1 cellular context compared by ENCODE assay signal in genomic region chr2:190649798-190650390, GRCh38.
TF ChIP-seq lines count a peak whose summit lies in the region.

No MANE protein-coding gene starts in this region.

TF ChIP-seq in HepG2, 621 proteins besides CTCF, POLR2A, EP300 and RAD21 (continued from another document):
- TF ChIP-seq ZNF512B (CRISPR knock-in tag; IDR thresholded peaks at IDR 0.05; ENCODE audit: borderline replicate concordance) (no peak), ZNF224 (CRISPR knock-in tag; IDR thresholded peaks at IDR 0.05) (no peak; the same call in 1 of the 2 replicates), MXD4 (CRISPR knock-in tag; IDR thresholded peaks at IDR 0.05) (peak; percentile 13; the same call in 1 of the 2 replicates), TBX3 (IDR thresholded peaks at IDR 0.05; ENCODE audit: borderline replicate concordance) (no peak), ZNF503 (CRISPR knock-in tag; IDR thresholded peaks at IDR 0.05) (no peak), NFATC3 (CRISPR knock-in tag; IDR thresholded peaks at IDR 0.05) (no peak), GATAD2A (CRISPR knock-in tag; IDR thresholded peaks at IDR 0.05) (0 out of 2 replicates have a peak, but pooled peaks have one; percentile 12), HDAC2 (CRISPR knock-in tag; IDR thresholded peaks at IDR 0.05) (no peak), CBX1 (IDR thresholded peaks at IDR 0.05; ENCODE audit: low read depth) (no peak), ATF4 (CRISPR knock-in tag; IDR thresholded peaks at IDR 0.05) (no peak), HNF4G (IDR thresholded peaks at IDR 0.05; ENCODE audit: borderline replicate concordance, low read depth, low read length) (no peak), HNF4G (CRISPR knock-in tag; IDR thresholded peaks at IDR 0.05; ENCODE audit: borderline replicate concordance, low read depth) (no peak), TAF1 (CRISPR knock-in tag; IDR thresholded peaks at IDR 0.05) (0 out of 2 replicates have a peak, but pooled peaks have one; percentile 20), MTERF4 (CRISPR knock-in tag; IDR thresholded peaks at IDR 0.05) (0 out of 2 replicates have a peak, but pooled peaks have one; percentile 10), SIN3A (IDR thresholded peaks at IDR 0.05; ENCODE audit: borderline replicate concordance, low read depth, low read length) (0 out of 2 replicates have a peak, but pooled peaks have one; percentile 17), ZNF484 (CRISPR knock-in tag; IDR thresholded peaks at IDR 0.05; ENCODE audit: borderline replicate concordance, low read depth) (no peak), NAIF1 (CRISPR knock-in tag; IDR thresholded peaks at IDR 0.05; ENCODE audit: borderline replicate concordance) (no peak), ZNF253 (CRISPR knock-in tag; IDR thresholded peaks at IDR 0.05; ENCODE audit: borderline replicate concordance) (no peak), ZNF790 (CRISPR knock-in tag; IDR thresholded peaks at IDR 0.05; ENCODE audit: borderline replicate concordance) (no peak), CREM (IDR thresholded peaks at IDR 0.05) (peak; percentile 33; the same call in 1 of the 2 replicates), CREM (CRISPR knock-in tag; IDR thresholded peaks at IDR 0.05) (no peak), ZMYM2 (CRISPR knock-in tag; IDR thresholded peaks at IDR 0.05) (no peak), KAT7 (CRISPR knock-in tag; IDR thresholded peaks at IDR 0.05; ENCODE audit: borderline replicate concordance) (no peak), SMYD3 (CRISPR knock-in tag; IDR thresholded peaks at IDR 0.05) (0 out of 2 replicates have a peak, but pooled peaks have one; percentile 48), ZNF607 (CRISPR knock-in tag; IDR thresholded peaks at IDR 0.05; ENCODE audit: borderline replicate concordance) (no peak), ZNF546 (CRISPR knock-in tag; conservative IDR thresholded peaks at IDR 0.05) (0 out of 2 replicates have a peak, but pooled peaks have one; percentile 12), HOXA9 (CRISPR knock-in tag; IDR thresholded peaks at IDR 0.05; ENCODE audit: borderline replicate concordance) (0 out of 2 replicates have a peak, but pooled peaks have one; percentile 7), ZSCAN5A (CRISPR knock-in tag; IDR thresholded peaks at IDR 0.05; ENCODE audit: borderline replicate concordance) (peak; percentile 50; the same call in 1 of the 2 replicates), FOSL1 (CRISPR knock-in tag; IDR thresholded peaks at IDR 0.05; ENCODE audit: borderline replicate concordance) (no peak), ZBTB7A (CRISPR knock-in tag; IDR thresholded peaks at IDR 0.05) (no peak), HMGXB4 (CRISPR knock-in tag; IDR thresholded peaks at IDR 0.05; ENCODE audit: borderline replicate concordance in 1 of 2, low read depth in 1 of 2) (no peak), RFX5 (IDR thresholded peaks at IDR 0.05; ENCODE audit: low read depth, low read length) (no peak), BCL6 (CRISPR knock-in tag; IDR thresholded peaks at IDR 0.05) (0 out of 2 replicates have a peak, but pooled peaks have one; percentile 10), NPAS2 (CRISPR knock-in tag; IDR thresholded peaks at IDR 0.05; ENCODE audit: borderline replicate concordance) (no peak), TBX2 (CRISPR knock-in tag; IDR thresholded peaks at IDR 0.05; ENCODE audit: borderline replicate concordance) (no peak), ZNF12 (CRISPR knock-in tag; IDR thresholded peaks at IDR 0.05) (no peak), IRF9 (CRISPR knock-in tag; IDR thresholded peaks at IDR 0.05; ENCODE audit: borderline replicate concordance) (no peak), PCBP2 (optimal IDR thresholded peaks at IDR 0.05; ENCODE audit: low read depth, low read length, poor library complexity, severe bottlenecking) (no peak)
